ENCODE assay signal across 2 cellular contexts in genomic region chr12:108310489-108310888, GRCh38.
TF ChIP-seq lines count a peak whose summit lies in the region.

No MANE protein-coding gene starts in this region.

TF ChIP-seq in SK-N-SH, 30 proteins besides CTCF, POLR2A, EP300 and RAD21 (continued from another document):
- TF ChIP-seq FOXM1 (IDR thresholded peaks at IDR 0.05; ENCODE audit: low read depth) (no peak), TCF12 (IDR thresholded peaks at IDR 0.05) (no peak), POLR2AphosphoS5 (IDR thresholded peaks at IDR 0.05; ENCODE audit: low read depth, low read length) (no peak), USF2 (IDR thresholded peaks at IDR 0.05; ENCODE audit: borderline replicate concordance, low read depth, low read length) (no peak)

TF ChIP-seq in SK-N-SH treated with all-trans-retinoic acid at 6 μM for 48 hours, 23 proteins besides CTCF, POLR2A, EP300 and RAD21 (continued from another document):
- TF ChIP-seq PATZ1 (CRISPR knock-in tag; IDR thresholded peaks at IDR 0.05; ENCODE audit: borderline replicate concordance) (no peak), ZC3H10 (CRISPR knock-in tag; IDR thresholded peaks at IDR 0.05) (no peak), TOX (CRISPR knock-in tag; IDR thresholded peaks at IDR 0.05; ENCODE audit: borderline replicate concordance) (no peak), GLIS3 (CRISPR knock-in tag; IDR thresholded peaks at IDR 0.05) (no peak)
